In the genomic region with DNA sequence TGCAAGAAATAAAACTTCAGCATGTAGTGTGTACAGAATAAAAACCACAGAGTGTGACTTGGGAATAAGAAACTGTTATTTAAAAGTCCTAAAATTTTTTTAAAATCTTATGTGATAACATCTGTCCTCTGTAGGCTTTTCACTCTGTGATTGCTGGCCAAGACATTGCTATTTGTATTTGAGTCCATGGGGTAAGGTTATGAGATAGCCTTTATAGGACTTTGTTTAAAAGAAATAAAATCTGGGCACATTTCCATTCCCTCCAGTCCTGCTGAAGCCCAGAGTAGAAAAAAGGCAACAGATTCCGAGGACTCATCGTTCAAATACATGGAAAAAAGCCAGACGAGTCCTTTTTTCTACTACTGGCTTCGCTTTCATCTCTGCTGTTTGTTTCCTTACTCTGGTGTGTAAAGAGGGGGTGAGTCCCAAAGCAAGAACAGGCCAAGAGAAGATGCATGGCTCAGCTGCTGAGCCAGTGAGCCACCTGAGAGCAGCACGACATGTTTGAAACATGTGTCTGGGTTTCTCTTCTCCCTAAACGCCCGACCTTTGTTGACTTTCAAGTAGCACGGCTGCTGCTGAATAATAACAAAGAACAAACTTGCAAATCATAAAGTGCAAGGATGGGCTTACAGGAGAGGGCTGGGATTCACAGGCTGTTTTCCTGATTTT, we compare ENCODE assay signal across 26 cellular contexts.
DNase-seq lines count a peak whose midpoint lies in the region; ATAC-seq, FAIRE-seq and TF ChIP-seq lines count a peak whose summit lies in the region.
"Had no signal": no experiment of that assay in that cellular context is flagged by ENCODE, and none has a peak within 500 bp of the region (broad histone marks: within the 10 kb centered on the region; RNA-seq: fewer than 3 reads in every experiment).

No MANE protein-coding gene starts in this region.

- no peaks in the 10 kb centered on the region for H3K79me2 ChIP-seq in H1 (ENCODE audit: control insufficient read depth in 1 of 2, insufficient read depth in 2 of 2, low read length in 2 of 2)

- no peak overlapping the region for H3K4me3 Mint-ChIP-seq in glutamatergic neuron (ENCODE audit: unreplicated experiment)
- H3K4me3 Mint-ChIP-seq: activated naive CD4-positive, alpha-beta T cell treated with anti-CD3 and anti-CD28 coated beads, Interleukin-2, amount 10 ng/mL, durations not matched to agents 7 days and 5 days; CD8-positive, alpha-beta memory T cell; central memory CD8-positive, alpha-beta T cell; neural crest cell; stimulated activated memory B cell treated with anti-CD40 and anti-IgM and Interleukin-4, amounts not matched to agents 10 μg/mL and 1 μg/mL and 100 μg/mL, for 72 hours had no signal

- no peaks in the 10 kb centered on the region for H3K36me3 Mint-ChIP-seq in glutamatergic neuron (ENCODE audit: unreplicated experiment)
- H3K36me3 Mint-ChIP-seq: activated naive CD4-positive, alpha-beta T cell treated with anti-CD3 and anti-CD28 coated beads, Interleukin-2, amount 10 ng/mL, durations not matched to agents 7 days and 5 days; CD8-positive, alpha-beta memory T cell; stimulated activated memory B cell treated with anti-CD40 and anti-IgM and Interleukin-4, amounts not matched to agents 10 μg/mL and 1 μg/mL and 100 μg/mL, for 72 hours had no signal

- CTCF ChIA-PET in H1 (lab: Charles Lee; ENCODE audit: partially characterized antibody), result interaction anchor here (0.5 to 3.4 kb wide), 8 partner anchors 10 to 409 kb away, joined by 3 to 17 read pairs (median 4); no protein-coding TSS in a partner anchor

- no peak overlapping the region for H2BK5ac ChIP-seq in H1 (ENCODE audit: low read depth, low read length)
- no peak overlapping the region for H2BK5ac ChIP-seq in mesenchymal stem cell (ENCODE audit: low read depth, low read length, poor library complexity, severe bottlenecking)

- H3K27ac ChIP-seq in H1 (ENCODE audit: low read depth, low read length), result no peak overlapping the region
- no peak overlapping the region for H3K27ac ChIP-seq in mesenchymal stem cell (ENCODE audit: low read length, poor library complexity, severe bottlenecking)
- H3K27ac ChIP-seq: thoracic aorta had no signal

- H3K27me3 Mint-ChIP-seq in glutamatergic neuron (ENCODE audit: unreplicated experiment), result no peaks in the 10 kb centered on the region
- H3K27me3 Mint-ChIP-seq: stimulated activated memory B cell treated with anti-CD40 and anti-IgM and Interleukin-4, amounts not matched to agents 10 μg/mL and 1 μg/mL and 100 μg/mL, for 72 hours had no signal

- TF ChIP-seq RAD21 in H1 (IDR thresholded peaks at IDR 0.05 in 1 of 2, conservative IDR thresholded peaks at IDR 0.05 in 1 of 2; ENCODE audit: low read depth in 2 of 2, low read length in 2 of 2), result no peak

- no peak overlapping the region for H2BK15ac ChIP-seq in H1 (ENCODE audit: low read length)
- H2BK15ac ChIP-seq in mesenchymal stem cell (ENCODE audit: low read depth, poor library complexity, severe bottlenecking), result no peak overlapping the region

- H4K20me1 ChIP-seq in H1 (replicated peaks in 1 of 2; ENCODE audit: control insufficient read depth in 1 of 2, insufficient read depth in 2 of 2, low read length in 2 of 2), result no peaks in the 10 kb centered on the region

- H4K8ac ChIP-seq in H1 (ENCODE audit: extremely low read depth, insufficient read depth, low read length) (0 out of 2 replicates have a peak overlapping the region, but pooled peaks have one; percentile 26), mesenchymal stem cell (ENCODE audit: low read length) (no peak overlapping the region)

- H3K9me3 Mint-ChIP-seq in glutamatergic neuron (ENCODE audit: unreplicated experiment), result no peaks in the 10 kb centered on the region
- H3K9me3 Mint-ChIP-seq: activated naive CD4-positive, alpha-beta T cell treated with anti-CD3 and anti-CD28 coated beads, Interleukin-2, amount 10 ng/mL, durations not matched to agents 7 days and 5 days; CD8-positive, alpha-beta memory T cell; neural crest cell; stimulated activated memory B cell treated with anti-CD40 and anti-IgM and Interleukin-4, amounts not matched to agents 10 μg/mL and 1 μg/mL and 100 μg/mL, for 72 hours had no signal

- POLR2A ChIA-PET in H1 (lab: Charles Lee; ENCODE audit: partially characterized antibody), result no interaction called here

- peak; percentile 1 for DNase-seq in LNCaP clone FGC (ENCODE audit: low read depth)
- peak in 1 of 2 experiments; percentile 47 for DNase-seq in H1 (ENCODE audit: low read depth in 1 of 2, low spot score in 2 of 2)
- DNase-seq in mesenchymal stem cell, result no peak
- DNase-seq in sciatic nerve (ENCODE audit: low spot score), result no peak
- DNase-seq in stimulated activated CD4-positive, alpha-beta T cell treated with anti-CD3 and anti-CD28 coated beads, Interleukin-4, amount 100 ng/mL, for 24 hours, result no peak
- no peak for DNase-seq in glutamatergic neuron
- DNase-seq: activated CD8-positive, alpha-beta memory T cell treated with anti-CD3 and anti-CD28 coated beads for 24 hours; activated naive CD4-positive, alpha-beta T cell treated with anti-CD3 and anti-CD28 coated beads, Interleukin-2, amount 10 ng/mL, durations not matched to agents 7 days and 5 days; activated T-cell treated with anti-CD3 and anti-CD28 coated beads, Interleukin-2, amount 50 U/mL, for 48 hours; aorta; CD8-positive, alpha-beta memory T cell; GOT3; KG1; left colon; NCI-H1048; NCI-H2029 treated with DMSO at 0.1 percent for 48 hours; NCI-H510A; sigmoid colon had no signal

- H2BK12ac ChIP-seq in H1 (ENCODE audit: low read depth, low read length), result no peak overlapping the region
- H2BK12ac ChIP-seq in mesenchymal stem cell (ENCODE audit: low read length in 2 of 2), result no peak overlapping the region

- intact Hi-C loops in sciatic nerve (cut with DNase I), result no loop called here

- TF ChIP-seq EP300 in H1 (IDR thresholded peaks at IDR 0.05; ENCODE audit: borderline replicate concordance in 1 of 2, low read depth in 2 of 2, low read length in 2 of 2), result no peak

- H3K4me2 ChIP-seq in H1 (ENCODE audit: insufficient read depth in 1 of 2, low read depth in 2 of 2, low read length in 2 of 2), result peak overlapping the region; percentile 43 to 44; a peak in 2 of 4 replicates
- no peak overlapping the region for H3K4me2 ChIP-seq in mesenchymal stem cell (ENCODE audit: low read length, poor library complexity, severe bottlenecking)

- H3K14ac ChIP-seq in H1 (ENCODE audit: insufficient read length) (no peak overlapping the region), mesenchymal stem cell (ENCODE audit: low read length in 2 of 2) (no peak overlapping the region)

- H3K4me1 Mint-ChIP-seq in glutamatergic neuron (ENCODE audit: low read depth, unreplicated experiment), result no peaks in the 10 kb centered on the region
- H3K4me1 Mint-ChIP-seq: activated naive CD4-positive, alpha-beta T cell treated with anti-CD3 and anti-CD28 coated beads, Interleukin-2, amount 10 ng/mL, durations not matched to agents 7 days and 5 days; CD8-positive, alpha-beta memory T cell; central memory CD8-positive, alpha-beta T cell; neural crest cell; stimulated activated memory B cell treated with anti-CD40 and anti-IgM and Interleukin-4, amounts not matched to agents 10 μg/mL and 1 μg/mL and 100 μg/mL, for 72 hours had no signal

- no peaks in the 10 kb centered on the region for H3K23me2 ChIP-seq in H1 (ENCODE audit: low read depth, low read length)

- H2AFZ ChIP-seq in H1 (ENCODE audit: low read length) (peak overlapping the region; percentile 97), mesenchymal stem cell (ENCODE audit: low read depth, low read length) (no peak overlapping the region)

- H2BK120ac ChIP-seq in H1 (replicated peaks; ENCODE audit: low read depth, low read length), result no peak overlapping the region
- H2BK120ac ChIP-seq in mesenchymal stem cell (ENCODE audit: low read depth, low read length), result no peak overlapping the region

- peaks cover 0 to 6% (median 4%) of the 10 kb centered on the region in 4 experiments; a peak in 3 of 7 replicates for H3K4me1 ChIP-seq in H1 (replicated peaks in 1 of 4; ENCODE audit: control insufficient read depth in 3 of 4, insufficient read depth in 4 of 4, low read length in 3 of 4)
- no peaks in the 10 kb centered on the region for H3K4me1 ChIP-seq in mesenchymal stem cell (ENCODE audit: control insufficient read depth, insufficient read depth, low read depth, low read length)

- H3K56ac ChIP-seq in H1 (replicated peaks; ENCODE audit: insufficient read length, low read depth, low read length), result no peak overlapping the region

- TF ChIP-seq CTCF in LNCaP clone FGC (IDR thresholded peaks at IDR 0.05; ENCODE audit: control insufficient read depth, extremely low read depth, insufficient read depth) (no peak), H1 (IDR thresholded peaks at IDR 0.05; ENCODE audit: control extremely low read depth in 1 of 3, insufficient read depth in 1 of 3, low read depth in 1 of 3, low read length in 3 of 3) (no peak), glutamatergic neuron (IDR thresholded peaks at IDR 0.05; ENCODE audit: partially characterized antibody, unreplicated experiment) (no peak)

- ATAC-seq in sciatic nerve (peak; percentile 24), esophagus mucosa (no peak)
- ATAC-seq: gastroesophageal sphincter; GM12878; left colon; stimulated activated memory B cell treated with anti-CD40 and anti-IgM and Interleukin-4, amounts not matched to agents 10 μg/mL and 1 μg/mL and 100 μg/mL, for 72 hours had no signal

- H4K5ac ChIP-seq in H1 (ENCODE audit: insufficient read length, low read depth, low read length), result no peak overlapping the region

- H2AK5ac ChIP-seq in H1 (ENCODE audit: low read depth, low read length), result no peak overlapping the region
- no peak overlapping the region for H2AK5ac ChIP-seq in mesenchymal stem cell (ENCODE audit: low read length, severe bottlenecking)

- H3K27ac Mint-ChIP-seq in glutamatergic neuron (ENCODE audit: unreplicated experiment), result no peak overlapping the region
- H3K27ac Mint-ChIP-seq: activated naive CD4-positive, alpha-beta T cell treated with anti-CD3 and anti-CD28 coated beads, Interleukin-2, amount 10 ng/mL, durations not matched to agents 7 days and 5 days; CD8-positive, alpha-beta memory T cell; stimulated activated memory B cell treated with anti-CD40 and anti-IgM and Interleukin-4, amounts not matched to agents 10 μg/mL and 1 μg/mL and 100 μg/mL, for 72 hours had no signal

- H3K27me3 ChIP-seq in H1 (replicated peaks in 1 of 4; ENCODE audit: control insufficient read depth in 3 of 4, extremely low read depth in 1 of 4, insufficient read depth in 3 of 4, low read length in 3 of 4) (no peaks in the 10 kb centered on the region), mesenchymal stem cell (ENCODE audit: control insufficient read depth in 1 of 2, insufficient read depth in 1 of 2, low read length in 2 of 2) (no peaks in the 10 kb centered on the region)
- H3K27me3 ChIP-seq: gastroesophageal sphincter, sigmoid colon had no signal

- H4K91ac ChIP-seq in H1 (replicated peaks; ENCODE audit: insufficient read length, low read length) (no peak overlapping the region), mesenchymal stem cell (ENCODE audit: low read length) (no peak overlapping the region)

- WGBS in H1 (ENCODE audit: extremely low coverage in 1 of 2, insufficient coverage in 1 of 2, insufficient read length in 1 of 2, insufficient replicate concordance in 2 of 2, low coverage in 1 of 2, low lambda C conversion rate in 2 of 2, missing lambda C conversion rate in 1 of 2), 2 experiments, result 59% methylated on average over 8 of the region's 8 CpGs; no CpG with 5 or more reads in 1 of the 2 experiments
- 64% methylated on average over 8 of the region's 8 CpGs for WGBS in mesenchymal stem cell

- FAIRE-seq in H1 (lab: Jason Lieb, UNC), result peak; percentile 52
- FAIRE-seq: GM12878, GM19239 had no signal

- no peak for TF ChIP-seq POLR2A in H1 (IDR thresholded peaks at IDR 0.05; ENCODE audit: control extremely low read depth in 1 of 2, low read depth in 2 of 2, low read length in 2 of 2)

- no peak overlapping the region for H3K4me3 ChIP-seq in LNCaP clone FGC (ENCODE audit: low read depth, low read length)
- H3K4me3 ChIP-seq in H1 (ENCODE audit: extremely low read depth in 1 of 4, insufficient read depth in 2 of 4, low read depth in 3 of 4, low read length in 4 of 4), result peak overlapping the region in 3 of 4 experiments; percentile 11 to 27 (median 19); a peak in 3 of 8 replicates
- H3K4me3 ChIP-seq in mesenchymal stem cell (ENCODE audit: insufficient read depth in 1 of 2, low read depth in 1 of 2, low read length in 2 of 2), result peak overlapping the region in 1 of 2 experiments; percentile 75
- H3K4me3 ChIP-seq: GM12878, thoracic aorta had no signal

- H3K18ac ChIP-seq in H1 (ENCODE audit: extremely low read depth, low read length) (no peak overlapping the region), mesenchymal stem cell (ENCODE audit: low read depth in 1 of 2, low read length in 2 of 2) (no peak overlapping the region)

- H3K79me1 ChIP-seq in H1 (ENCODE audit: low read depth, low read length) (no peaks in the 10 kb centered on the region), mesenchymal stem cell (replicated peaks; ENCODE audit: low read length, poor library complexity, severe bottlenecking) (no peaks in the 10 kb centered on the region)

- H3K4ac ChIP-seq in H1 (replicated peaks; ENCODE audit: insufficient read length, low read depth, low read length) (no peak overlapping the region), mesenchymal stem cell (ENCODE audit: low read depth in 1 of 2, low read length in 2 of 2) (no peak overlapping the region)

- H3K23ac ChIP-seq in H1 (ENCODE audit: insufficient read length) (no peak overlapping the region), mesenchymal stem cell (ENCODE audit: low read length in 2 of 2) (no peak overlapping the region)

- H3K9me3 ChIP-seq in H1 (ENCODE audit: insufficient read depth in 2 of 2, low read depth in 1 of 2, low read length in 1 of 2), result no peaks in the 10 kb centered on the region
- H3K9me3 ChIP-seq in mesenchymal stem cell (ENCODE audit: control insufficient read depth, low read length), result no peaks in the 10 kb centered on the region
- H3K9me3 ChIP-seq: gastroesophageal sphincter, sigmoid colon, thoracic aorta had no signal

- 0 out of 2 replicates have a peak overlapping the region, but pooled peaks have one; percentile 23 for H2BK20ac ChIP-seq in H1 (ENCODE audit: low read length)

- H3K9ac ChIP-seq in H1 (replicated peaks in 1 of 4; ENCODE audit: extremely low read depth in 1 of 4, low read depth in 3 of 4, low read length in 3 of 4), result no peak overlapping the region; a peak in 1 of 7 replicates
- peak overlapping the region; percentile 75 for H3K9ac ChIP-seq in mesenchymal stem cell (ENCODE audit: low read length)

- H3K36me3 ChIP-seq in H1 (ENCODE audit: control insufficient read depth in 2 of 4, insufficient read depth in 4 of 4, low read length in 3 of 4) (no peaks in the 10 kb centered on the region), mesenchymal stem cell (ENCODE audit: control insufficient read depth in 1 of 2, insufficient read depth in 2 of 2, low read depth in 1 of 2, low read length in 2 of 2) (no peaks in the 10 kb centered on the region)
- H3K36me3 ChIP-seq: gastroesophageal sphincter, sigmoid colon, thoracic aorta had no signal
